9 cellular contexts compared by ENCODE assay signal in the genomic region with DNA sequence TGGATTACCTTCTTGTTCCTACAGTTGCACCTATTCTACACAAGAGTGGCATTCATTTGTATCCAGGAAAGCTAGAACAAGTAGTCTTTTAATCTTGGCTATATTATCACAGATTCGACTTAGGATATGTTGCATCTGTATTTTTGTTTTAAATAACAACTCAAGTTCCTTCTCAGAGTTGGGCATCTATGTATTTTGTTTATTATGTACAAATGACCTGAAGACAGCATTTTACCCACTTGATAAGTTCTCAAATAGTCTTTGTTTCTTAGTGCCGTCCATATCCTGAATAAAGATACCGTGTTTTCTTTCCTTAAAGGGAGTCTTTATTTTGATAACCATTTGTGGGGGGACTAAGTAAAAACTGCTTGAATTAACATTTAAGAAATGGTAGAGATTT. TPM values are rescaled to one million over a fixed set of nuclear protein-coding genes. Genes with fewer than 3 reads are reported as not detected.
DNase-seq lines count a peak whose midpoint lies in the region; ATAC-seq, FAIRE-seq and TF ChIP-seq lines count a peak whose summit lies in the region.
"Had no signal": no experiment of that assay in that cellular context is flagged by ENCODE, and none has a peak within 500 bp of the region (broad histone marks: within the 10 kb centered on the region; RNA-seq: fewer than 3 reads in every experiment).

No MANE protein-coding gene starts in this region.

- peak overlapping the region; percentile 92 for H3K4me2 ChIP-seq in skeletal muscle satellite cell (ENCODE audit: low read length)

- H3K27ac ChIP-seq in gastroesophageal sphincter: peak overlapping the region in 1 of 4 donors; percentile 27

- TF ChIP-seq POLR2A in gastroesophageal sphincter (IDR thresholded peaks at IDR 0.05): no peak

- no peak for DNase-seq in GM18507 (ENCODE audit: extremely low spot score, insufficient read length, low read depth)
- DNase-seq in DMS79 treated with DMSO at 0.1 percent for 48 hours (lab: John Stamatoyannopoulos, UW): no peak
- DNase-seq: effector memory CD8-positive, alpha-beta T cell had no signal

- H3K4me1 ChIP-seq in gastroesophageal sphincter (peaks cover 15 to 70% (median 23%) of the 10 kb centered on the region in 3 donors), skeletal muscle satellite cell (ENCODE audit: control insufficient read depth, insufficient read depth, low read length) (peaks cover 26% of the 10 kb centered on the region)

- no peaks in the 10 kb centered on the region for H3K27me3 ChIP-seq in gastroesophageal sphincter
- no peaks in the 10 kb centered on the region for H3K27me3 ChIP-seq in skeletal muscle satellite cell (ENCODE audit: control insufficient read depth, insufficient read depth, low read length)

- FAIRE-seq in GM18507 (lab: Jason Lieb, UNC): peak; percentile 35

- 41 to 58% methylated on average over 3 of the region's 3 CpGs for WGBS in gastroesophageal sphincter (ENCODE audit: low coverage in 1 of 2), 2 donors

- H3K9me3 ChIP-seq in gastroesophageal sphincter: no peaks in the 10 kb centered on the region
- H3K9me3 ChIP-seq in skeletal muscle satellite cell (replicated peaks; ENCODE audit: low read length): no peaks in the 10 kb centered on the region

- H3K4me3 ChIP-seq in WI38 (ENCODE audit: low read depth, low read length): peak overlapping the region; percentile 78
- H3K4me3 ChIP-seq in gastroesophageal sphincter: peak overlapping the region; percentile 12 to 81
- peak overlapping the region; percentile 96 for H3K4me3 ChIP-seq in skeletal muscle satellite cell (ENCODE audit: low read length)

- ATAC-seq in gastroesophageal sphincter: no peak
- ATAC-seq in GM19395 (IDR thresholded peaks at IDR 0.05; ENCODE audit: unreplicated experiment): no peak
- no peak for ATAC-seq in HG02623 (IDR thresholded peaks at IDR 0.05; ENCODE audit: unreplicated experiment)
- ATAC-seq in HG03439 (IDR thresholded peaks at IDR 0.05; ENCODE audit: unreplicated experiment): no peak
- ATAC-seq: effector memory CD8-positive, alpha-beta T cell had no signal

- H3K36me3 ChIP-seq in gastroesophageal sphincter (peaks cover 0 to 10% of the 10 kb centered on the region in 2 donors), skeletal muscle satellite cell (ENCODE audit: insufficient read depth, low read length) (peaks cover 41% of the 10 kb centered on the region)

- TF ChIP-seq CTCF in WI38 (IDR thresholded peaks at IDR 0.05; ENCODE audit: low read depth, low read length) (no peak), gastroesophageal sphincter (IDR thresholded peaks at IDR 0.05) (no peak)

- H3K9ac ChIP-seq in skeletal muscle satellite cell (ENCODE audit: low read depth, low read length): peak overlapping the region; percentile 94

- no peak for TF ChIP-seq EP300 in gastroesophageal sphincter (IDR thresholded peaks at IDR 0.05)

RNA-seq across cellular contexts. Expression of gene ITPRID2, which starts 2.9 kb away (rescaled TPM):
- total RNA-seq in gastroesophageal sphincter: 100 to 1,000 TPM; 106 to 127 (median 116) TPM
- total RNA-seq in skeletal muscle satellite cell (2012; rRNA removed): 58.6 and 61.6 TPM in 2 replicates
